In genomic region chr17:34361478-34362061, GRCh38 we compare ENCODE assay signal across 8 cellular contexts. TPM values are rescaled to one million over a fixed set of nuclear protein-coding genes. Genes with fewer than 3 reads are reported as not detected.
DNase-seq lines count a peak whose midpoint lies in the region; ATAC-seq and TF ChIP-seq lines count a peak whose summit lies in the region.

No MANE protein-coding gene starts in this region.

- H3K27me3 ChIP-seq in BJ (ENCODE audit: control insufficient read depth, insufficient read depth, low read length) (peaks cover 4% of the 10 kb centered on the region; the same call in 1 of the 2 replicates), MM.1S (replicated peaks; ENCODE audit: insufficient read depth, low read length) (no peaks in the 10 kb centered on the region), upper lobe of right lung (no peaks in the 10 kb centered on the region)

- peaks cover 33% of the 10 kb centered on the region for H3F3A ChIP-seq in MM.1S (ENCODE audit: insufficient read depth, low read length)

- no peaks in the 10 kb centered on the region for H3K9me3 Mint-ChIP-seq in osteocyte (ENCODE audit: unreplicated experiment)

- H3K4me3 Mint-ChIP-seq in osteocyte (ENCODE audit: unreplicated experiment) = no peak overlapping the region

- peak overlapping the region; percentile 62 for H2AFZ ChIP-seq in MM.1S (ENCODE audit: low read length)

- ATAC-seq in GM19452 (IDR thresholded peaks at IDR 0.05; ENCODE audit: unreplicated experiment) (peak; percentile 69), upper lobe of right lung (peak; percentile 97)

- H3K27me3 Mint-ChIP-seq in osteocyte (ENCODE audit: unreplicated experiment) = peaks cover 18% of the 10 kb centered on the region

- H3K4me1 ChIP-seq in MM.1S (ENCODE audit: low read length) (peaks cover 62% of the 10 kb centered on the region), upper lobe of right lung (peaks cover 2% of the 10 kb centered on the region)

- POLR2A ChIA-PET in BJ (lab: Charles Lee) (no interaction called here), RWPE1 (lab: Yijun Ruan, JAX; ENCODE audit: low non-redundant PET) (no interaction called here)

- intact Hi-C loops in upper lobe of right lung (cut with DNase I) = loop anchor here (5.0 kb wide), 1 partner anchor 159 kb away; no protein-coding TSS in a partner anchor

- H3K79me2 ChIP-seq in MM.1S (ENCODE audit: low read length) = no peaks in the 10 kb centered on the region

- CTCF ChIA-PET in BJ (lab: Yijun Ruan, JAX) = interaction anchor here (0.6 to 14.0 kb wide), 68 partner anchors 8 to 593 kb away, joined by 3 to 512 read pairs (median 5); partner anchors contain the start of genes CCL11, CCL2, CCL7 and CCL8
- CTCF ChIA-PET in RWPE1 (lab: Yijun Ruan, JAX) = interaction anchor here (0.6 to 3.2 kb wide), 41 partner anchors 9 to 586 kb away, joined by 3 to 106 read pairs (median 4); no protein-coding TSS in a partner anchor

- peak; percentile 100 for TF ChIP-seq CTCF in BJ (IDR thresholded peaks at IDR 0.05; ENCODE audit: insufficient read depth, low read depth, low read length)
- peak; percentile 100 for TF ChIP-seq CTCF in MM.1S (IDR thresholded peaks at IDR 0.05; ENCODE audit: low read length)
- peak; percentile 99 for TF ChIP-seq CTCF in RWPE1 (conservative IDR thresholded peaks at IDR 0.05; ENCODE audit: low read depth)
- peak; percentile 100 for TF ChIP-seq CTCF in osteocyte (IDR thresholded peaks at IDR 0.05)
- TF ChIP-seq CTCF in upper lobe of right lung (IDR thresholded peaks at IDR 0.05) = peak; percentile 100

- no peak overlapping the region for H3K27ac Mint-ChIP-seq in osteocyte (ENCODE audit: unreplicated experiment)

- no peaks in the 10 kb centered on the region for H3K4me1 Mint-ChIP-seq in osteocyte (ENCODE audit: unreplicated experiment)

- H3K36me3 ChIP-seq in BJ (ENCODE audit: control insufficient read depth, insufficient read depth, low read length) (no peaks in the 10 kb centered on the region), MM.1S (replicated peaks; ENCODE audit: insufficient read depth, low read length) (no peaks in the 10 kb centered on the region), upper lobe of right lung (no peaks in the 10 kb centered on the region)

- no peaks in the 10 kb centered on the region for H4K20me1 ChIP-seq in MM.1S (ENCODE audit: insufficient read depth, low read length)

- no peak for DNase-seq in BJ (ENCODE audit: low read depth)
- peak; percentile 96 for DNase-seq in MM.1S
- peak; percentile 88 for DNase-seq in RWPE1 (ENCODE audit: low spot score)
- DNase-seq in activated naive CD4-positive, alpha-beta T cell treated with Interleukin-2 at 50 U/mL for 16 hours = peak; percentile 56
- peak; percentile 43 for DNase-seq in globus pallidus (ENCODE audit: low spot score)
- DNase-seq in osteocyte (ENCODE audit: extremely low spot score, unreplicated experiment) = peak; percentile 95
- peak; percentile 94 for DNase-seq in upper lobe of right lung

- no peaks in the 10 kb centered on the region for H3K9me2 ChIP-seq in MM.1S (replicated peaks; ENCODE audit: insufficient read depth, low read length)

- H3K9me3 ChIP-seq in MM.1S (replicated peaks; ENCODE audit: insufficient read depth, low read length) (no peaks in the 10 kb centered on the region), upper lobe of right lung (no peaks in the 10 kb centered on the region)

- H3K4me3 ChIP-seq in BJ (ENCODE audit: low read depth, low read length) (no peak overlapping the region), MM.1S (ENCODE audit: low read length) (no peak overlapping the region), upper lobe of right lung (no peak overlapping the region)

- H3K9ac ChIP-seq in MM.1S (ENCODE audit: low read length) = no peak overlapping the region; the same call in 1 of the 2 replicates

- H3K27ac ChIP-seq in MM.1S (ENCODE audit: low read length) (no peak overlapping the region), RWPE1 (no peak overlapping the region), upper lobe of right lung (no peak overlapping the region)

- peak overlapping the region; percentile 11; the same call in 1 of the 2 replicates for H3K4me2 ChIP-seq in MM.1S (ENCODE audit: low read depth, low read length)

- no peaks in the 10 kb centered on the region for H3K36me3 Mint-ChIP-seq in osteocyte (ENCODE audit: unreplicated experiment)

RNA-seq across cellular contexts. Expression of gene CCL1, which starts 1.5 kb away (rescaled TPM):
- not detected in 2 replicates for polyA plus RNA-seq in BJ (2011; rRNA removed)
- not detected in 2 replicates for polyA minus RNA-seq in BJ (2011; rRNA and poly(A)+ RNA removed)
- not detected in 2 replicates for total RNA-seq in osteocyte
- total RNA-seq in upper lobe of right lung = not detected

RNA-seq across cellular contexts. Expression of gene CCL13, which starts 5.3 kb away (rescaled TPM):
- 0.22 and 0.40 TPM in 2 replicates for polyA plus RNA-seq in BJ (2011; rRNA removed)
- not detected in 2 replicates for polyA minus RNA-seq in BJ (2011; rRNA and poly(A)+ RNA removed)
- total RNA-seq in osteocyte = not detected in 2 replicates
- total RNA-seq in upper lobe of right lung = 10.2 TPM

RNA-seq across cellular contexts. Expression of gene CCL8, which starts 42.3 kb away (rescaled TPM):
- polyA plus RNA-seq in BJ (2011; rRNA removed) = 0.10 and 0.11 TPM in 2 replicates
- not detected in 2 replicates for polyA minus RNA-seq in BJ (2011; rRNA and poly(A)+ RNA removed)
- not detected in 2 replicates for total RNA-seq in osteocyte
- 1.5 TPM for total RNA-seq in upper lobe of right lung

Comparison
In these comparisons a context has a peak if more than half of its experiments do, and no peak if none do; other contexts are left out.
1. RNA of gene CCL13, which starts 5.3 kb away (total RNA-seq): 10.2 TPM in upper lobe of right lung (single experiment); not detected in osteocyte; every median in the first group is over 10 times any median in the second.
2. Peak in every context shown above with its lines, with median percentiles within 50 percentile points of each other: CTCF ChIP-seq.